21 cellular contexts compared by ENCODE assay signal in genomic region chr1:77652179-77652745, GRCh38. TPM values are rescaled to one million over a fixed set of nuclear protein-coding genes. Genes with fewer than 3 reads are reported as not detected.
DNase-seq lines count a peak whose midpoint lies in the region; ATAC-seq, FAIRE-seq and TF ChIP-seq lines count a peak whose summit lies in the region.
"Had no signal": no experiment of that assay in that cellular context is flagged by ENCODE, and none has a peak within 500 bp of the region (broad histone marks: within the 10 kb centered on the region; RNA-seq: fewer than 3 reads in every experiment).

No MANE protein-coding gene starts in this region.

- peak; percentile 76 for DNase-seq in GM23248
- peak; percentile 11 for DNase-seq in astrocyte (ENCODE audit: low read depth)
- DNase-seq in immature natural killer cell = no peak
- DNase-seq in HK-2 (ENCODE audit: unreplicated experiment) = no peak
- DNase-seq in activated naive CD4-positive, alpha-beta T cell treated with anti-CD3 and anti-CD28 coated beads, Interleukin-2, amount 50 U/mL, for 72 hours (ENCODE audit: low spot score in 2 of 2) = no peak
- DNase-seq: activated CD4-positive, CD25-positive, alpha-beta regulatory T cell; activated naive CD8-positive, alpha-beta T cell treated with anti-CD3 and anti-CD28 coated beads, Interleukin-2, amount 10 ng/mL, durations not matched to agents 7 days and 5 days; Caco-2; H9; heart right ventricle; NCI-H1092; NCI-H2029; NCI-H345; T1000 had no signal

- H3K4me1 ChIP-seq in DOHH2 (ENCODE audit: control insufficient read depth, low read length) (peaks cover 15% of the 10 kb centered on the region), GM23248 (ENCODE audit: insufficient read depth) (peaks cover 22% of the 10 kb centered on the region), astrocyte (ENCODE audit: insufficient read depth, low read length) (no peaks in the 10 kb centered on the region)
- H3K4me1 ChIP-seq: breast epithelium, Caco-2 had no signal

- no peaks in the 10 kb centered on the region for H3K27me3 ChIP-seq in DOHH2 (ENCODE audit: control insufficient read depth, low read length)
- no peaks in the 10 kb centered on the region for H3K27me3 ChIP-seq in GM23248 (replicated peaks; ENCODE audit: insufficient read depth)
- H3K27me3 ChIP-seq in astrocyte (ENCODE audit: insufficient read depth, low read length) = no peaks in the 10 kb centered on the region
- H3K27me3 ChIP-seq: breast epithelium, heart right ventricle, neutrophil had no signal

- H3K4me3 Mint-ChIP-seq in astrocyte (ENCODE audit: unreplicated experiment) (no peak overlapping the region), immature natural killer cell (peak overlapping the region in 3 of 5 donors; percentile 2 to 29 (median 2))
- H3K4me3 Mint-ChIP-seq: activated naive CD8-positive, alpha-beta T cell treated with anti-CD3 and anti-CD28 coated beads, Interleukin-2, amount 10 ng/mL, durations not matched to agents 7 days and 5 days; H9; stimulated activated effector memory CD8-positive, alpha-beta T cell treated with anti-CD3 and anti-CD28 coated beads, Interleukin-12 subunit alpha, Interleukin-12 subunit beta, amount 100 ng/mL, for 72 hours had no signal

- no peak overlapping the region for H3K27ac ChIP-seq in DOHH2 (ENCODE audit: low read depth, low read length)
- peak overlapping the region; percentile 62 for H3K27ac ChIP-seq in GM23248
- H3K27ac ChIP-seq in astrocyte (ENCODE audit: low read depth, low read length) = no peak overlapping the region
- H3K27ac ChIP-seq: breast epithelium, heart right ventricle, neutrophil had no signal

- in situ Hi-C loops in GM23248 (cut with MboI) = no loop called here

- TF ChIP-seq CTCF in DOHH2 (IDR thresholded peaks at IDR 0.05; ENCODE audit: low read depth, low read length, poor library complexity, severe bottlenecking) (no peak), astrocyte (IDR thresholded peaks at IDR 0.05; ENCODE audit: insufficient read depth, low read depth, low read length) (no peak)

- H3K36me3 ChIP-seq in DOHH2 (ENCODE audit: control insufficient read depth, low read length) = peaks cover 19% of the 10 kb centered on the region
- H3K36me3 ChIP-seq in GM23248 (ENCODE audit: low read depth) = peaks cover 14% of the 10 kb centered on the region
- peaks cover 2% of the 10 kb centered on the region for H3K36me3 ChIP-seq in astrocyte (ENCODE audit: insufficient read depth, low read length)
- H3K36me3 ChIP-seq: breast epithelium, neutrophil had no signal

- H3K9me2 ChIP-seq in DOHH2 (replicated peaks; ENCODE audit: control insufficient read depth, low read length) (no peaks in the 10 kb centered on the region), GM23248 (ENCODE audit: insufficient read depth) (no peaks in the 10 kb centered on the region)

- H3K79me2 ChIP-seq in DOHH2 (ENCODE audit: control insufficient read depth, low read length) = peaks cover 98% of the 10 kb centered on the region
- peaks cover 100% of the 10 kb centered on the region for H3K79me2 ChIP-seq in GM23248 (ENCODE audit: insufficient read depth)
- H3K79me2 ChIP-seq in astrocyte (ENCODE audit: insufficient read depth, low read length) = peaks cover 98% of the 10 kb centered on the region

- H3K4me3 ChIP-seq in DOHH2 (ENCODE audit: low read length) = no peak overlapping the region
- no peak overlapping the region for H3K4me3 ChIP-seq in GM23248
- no peak overlapping the region for H3K4me3 ChIP-seq in astrocyte (ENCODE audit: insufficient read depth, low read depth, low read length)
- H3K4me3 ChIP-seq: breast epithelium, heart right ventricle, K562 had no signal

- H3K9ac ChIP-seq in GM23248 (no peak overlapping the region), astrocyte (ENCODE audit: low read length) (no peak overlapping the region)

- H3F3A ChIP-seq in DOHH2 (ENCODE audit: control insufficient read depth, insufficient read depth) (peaks cover 3% of the 10 kb centered on the region; the same call in 1 of the 2 replicates), GM23248 (ENCODE audit: insufficient read depth) (peaks cover 50% of the 10 kb centered on the region)

- H4K20me1 ChIP-seq in DOHH2 (ENCODE audit: control insufficient read depth, insufficient read depth, low read depth, low read length) (no peaks in the 10 kb centered on the region), GM23248 (ENCODE audit: insufficient read depth) (no peaks in the 10 kb centered on the region), astrocyte (ENCODE audit: insufficient read depth, low read length) (peaks cover 67% of the 10 kb centered on the region)

- H3K36me3 Mint-ChIP-seq in astrocyte (ENCODE audit: low read depth, unreplicated experiment) = peaks cover 14% of the 10 kb centered on the region
- peaks cover 13 to 28% (median 21%) of the 10 kb centered on the region in 3 donors for H3K36me3 Mint-ChIP-seq in immature natural killer cell
- H3K36me3 Mint-ChIP-seq in activated naive CD4-positive, alpha-beta T cell treated with anti-CD3 and anti-CD28 coated beads, Interleukin-2, amount 50 U/mL, for 72 hours = peaks cover 30 to 61% of the 10 kb centered on the region in 2 donors

- H3K4me1 Mint-ChIP-seq in astrocyte (ENCODE audit: low read depth, unreplicated experiment) (peaks cover 10% of the 10 kb centered on the region), immature natural killer cell (peaks cover 35 to 70% of the 10 kb centered on the region in 2 donors)
- H3K4me1 Mint-ChIP-seq: H9 had no signal

- no peak for FAIRE-seq in astrocyte (lab: Jason Lieb, UNC)
- FAIRE-seq: K562, RCC 7860 had no signal

- H3K9me3 ChIP-seq in DOHH2 (ENCODE audit: control insufficient read depth, insufficient read depth, low read length) (no peaks in the 10 kb centered on the region; the same call in 1 of the 2 replicates), GM23248 (ENCODE audit: low read depth) (no peaks in the 10 kb centered on the region), astrocyte (ENCODE audit: insufficient read depth, low read depth, low read length) (no peaks in the 10 kb centered on the region)
- H3K9me3 ChIP-seq: Caco-2, neutrophil had no signal

- H3K27ac Mint-ChIP-seq in astrocyte (ENCODE audit: unreplicated experiment) (no peak overlapping the region), immature natural killer cell (peak overlapping the region; percentile 51 to 83 (median 66))
- no peak overlapping the region for H3K27ac Mint-ChIP-seq in activated naive CD4-positive, alpha-beta T cell treated with anti-CD3 and anti-CD28 coated beads, Interleukin-2, amount 50 U/mL, for 72 hours
- H3K27ac Mint-ChIP-seq: activated naive CD8-positive, alpha-beta T cell treated with anti-CD3 and anti-CD28 coated beads, Interleukin-2, amount 10 ng/mL, durations not matched to agents 7 days and 5 days had no signal

- H3K27me3 Mint-ChIP-seq in astrocyte (ENCODE audit: low read depth, unreplicated experiment) (no peaks in the 10 kb centered on the region), immature natural killer cell (ENCODE audit: low read depth in 3 of 3) (no peaks in the 10 kb centered on the region)
- H3K27me3 Mint-ChIP-seq: activated naive CD8-positive, alpha-beta T cell treated with anti-CD3 and anti-CD28 coated beads, Interleukin-2, amount 10 ng/mL, durations not matched to agents 7 days and 5 days had no signal

- H2AFZ ChIP-seq in GM23248 (no peak overlapping the region), astrocyte (ENCODE audit: low read depth, low read length) (no peak overlapping the region)

- peaks cover 2% of the 10 kb centered on the region for H3K9me3 Mint-ChIP-seq in astrocyte (ENCODE audit: unreplicated experiment)
- peaks cover 2 to 22% (median 12%) of the 10 kb centered on the region in 6 donors for H3K9me3 Mint-ChIP-seq in immature natural killer cell
- H3K9me3 Mint-ChIP-seq in activated naive CD4-positive, alpha-beta T cell treated with anti-CD3 and anti-CD28 coated beads, Interleukin-2, amount 50 U/mL, for 72 hours = peaks cover 11 to 13% of the 10 kb centered on the region in 2 donors

- H3K4me2 ChIP-seq in DOHH2 (ENCODE audit: low read length) = peak overlapping the region; percentile 22; the same call in 1 of the 2 replicates
- peak overlapping the region; percentile 21 for H3K4me2 ChIP-seq in GM23248 (ENCODE audit: unreplicated experiment)
- no peak overlapping the region for H3K4me2 ChIP-seq in astrocyte (ENCODE audit: low read length)

- ATAC-seq in HG03045 (IDR thresholded peaks at IDR 0.05; ENCODE audit: unreplicated experiment) = no peak
- ATAC-seq in activated naive CD4-positive, alpha-beta T cell treated with anti-CD3 and anti-CD28 coated beads, Interleukin-2, amount 50 U/mL, for 72 hours = no peak
- ATAC-seq: stimulated activated effector memory CD8-positive, alpha-beta T cell treated with anti-CD3 and anti-CD28 coated beads, Interleukin-12 subunit alpha, Interleukin-12 subunit beta, amount 100 ng/mL, for 72 hours had no signal

RNA-seq across cellular contexts. Expression of gene ZZZ3, which starts 30.2 kb away (rescaled TPM):
- total RNA-seq in GM23248 (2014; rRNA removed; shearing (Covaris generic)) = 72.6 and 117 TPM in 2 replicates
- polyA plus RNA-seq in GM23248 (2016; fragmentation: Nextera tagmentation; extraction: Ambion mirVana) (42.4 and 43.8 TPM in 2 replicates), immature natural killer cell (10 to 100 TPM in 2 of 3 donors, 1 to 10 TPM in 1; 8.8 to 25.8 (median 12.8) TPM)
- 40.0 and 48.4 TPM in 2 replicates for total RNA-seq in astrocyte
- total RNA-seq in activated naive CD4-positive, alpha-beta T cell treated with anti-CD3 and anti-CD28 coated beads, Interleukin-2, amount 50 U/mL, for 72 hours = 10 to 100 TPM; 34.1 to 43.6 TPM

Comparison
In these comparisons a context has a peak if more than half of its experiments do, and no peak if none do; other contexts are left out.
1. DNase-seq: peak in GM23248 (single experiment) and astrocyte (single experiment); none in immature natural killer cell (0 of 3), HK-2 (single experiment) and activated naive CD4-positive, alpha-beta T cell treated with anti-CD3 and anti-CD28 coated beads, Interleukin-2, amount 50 U/mL, for 72 hours (0 of 2).
2. H3K27ac Mint-ChIP-seq: peak in immature natural killer cell (6 of 6); none in astrocyte (single experiment) and activated naive CD4-positive, alpha-beta T cell treated with anti-CD3 and anti-CD28 coated beads, Interleukin-2, amount 50 U/mL, for 72 hours (0 of 2).